8 cellular contexts compared by ENCODE assay signal in the genomic region with DNA sequence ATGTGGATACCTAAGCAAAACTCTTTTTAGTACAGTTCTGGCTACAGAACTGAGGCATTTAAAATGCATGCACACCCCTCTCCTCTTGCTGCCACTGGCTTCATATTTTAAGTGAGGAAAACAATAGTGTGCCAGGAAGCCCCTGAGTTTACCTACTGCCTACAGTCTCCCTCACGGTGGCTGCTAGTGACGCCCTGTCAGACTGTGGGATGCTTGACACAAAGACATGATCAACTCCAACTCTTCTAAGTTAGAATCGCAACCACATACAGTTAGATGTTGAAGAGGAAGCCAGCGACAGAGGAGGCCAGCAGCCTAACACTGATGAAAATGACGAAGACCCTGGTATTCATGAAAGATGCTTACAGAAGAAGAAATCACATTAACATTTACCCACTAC. TPM values are rescaled to one million over a fixed set of nuclear protein-coding genes. Genes with fewer than 3 reads are reported as not detected.
A peak's percentile ranks its signal among the peaks of the same experiment; 100 is the strongest.
DNase-seq lines count a peak whose midpoint lies in the region; ATAC-seq and TF ChIP-seq lines count a peak whose summit lies in the region.

No MANE protein-coding gene starts in this region.

- peaks cover 7% of the 10 kb centered on the region for H3K36me3 Mint-ChIP-seq in activated T-cell treated with anti-CD3 and anti-CD28 coated beads, Interleukin-2, amount 50 U/mL, for 4 hours (ENCODE audit: insufficient read depth)
- no peaks in the 10 kb centered on the region for H3K36me3 Mint-ChIP-seq in activated naive CD8-positive, alpha-beta T cell

- TF ChIP-seq CTCF in kidney epithelial cell (IDR thresholded peaks at IDR 0.05; ENCODE audit: insufficient read depth, low read length, poor library complexity, severe bottlenecking) (no peak), tibial artery (IDR thresholded peaks at IDR 0.05) (no peak)

- peaks cover 0 to 38% (median 26%) of the 10 kb centered on the region in 4 donors for H3K4me1 ChIP-seq in tibial artery

- DNase-seq in activated T-cell treated with anti-CD3 and anti-CD28 coated beads, Interleukin-2, amount 50 U/mL, for 4 hours, result no peak
- DNase-seq in activated T-cell treated with anti-CD3 and anti-CD28 coated beads, Interleukin-2, amount 50 U/mL, for 1 hour, result no peak
- DNase-seq in kidney epithelial cell (ENCODE audit: low read depth) (no peak), tibial artery (no peak), inferior parietal cortex (ENCODE audit: extremely low spot score) (no peak), KG1 (lab: John Stamatoyannopoulos, UW) (no peak), kidney glomerular epithelial cell (lab: John Stamatoyannopoulos, UW) (no peak)

- H3K4me3 ChIP-seq in kidney epithelial cell (ENCODE audit: low read depth, low read length) (peak overlapping the region; percentile 97), tibial artery (peak overlapping the region; percentile 83 to 98)

- H3K27me3 Mint-ChIP-seq in activated T-cell treated with anti-CD3 and anti-CD28 coated beads, Interleukin-2, amount 50 U/mL, for 4 hours (ENCODE audit: low read depth), result no peaks in the 10 kb centered on the region
- H3K27me3 Mint-ChIP-seq in activated naive CD8-positive, alpha-beta T cell, result no peaks in the 10 kb centered on the region

- H3K27me3 ChIP-seq in kidney epithelial cell (ENCODE audit: control insufficient read depth, insufficient read depth, low read length), result no peaks in the 10 kb centered on the region
- no peaks in the 10 kb centered on the region for H3K27me3 ChIP-seq in tibial artery

- H3K36me3 ChIP-seq in kidney epithelial cell (ENCODE audit: control insufficient read depth, insufficient read depth, low read length) (peaks cover 1% of the 10 kb centered on the region), tibial artery (peaks cover 9 to 32% (median 15%) of the 10 kb centered on the region in 3 donors)

- H3K4me3 Mint-ChIP-seq in activated T-cell treated with anti-CD3 and anti-CD28 coated beads, Interleukin-2, amount 50 U/mL, for 4 hours, result peak overlapping the region; percentile 88
- peak overlapping the region; percentile 90 for H3K4me3 Mint-ChIP-seq in activated naive CD8-positive, alpha-beta T cell

- no peak overlapping the region for H3K27ac ChIP-seq in tibial artery

- H3K9me3 ChIP-seq in tibial artery, result no peaks in the 10 kb centered on the region

- ATAC-seq in activated T-cell treated with anti-CD3 and anti-CD28 coated beads, Interleukin-2, amount 50 U/mL, for 4 hours, result no peak

- peak overlapping the region; percentile 83 for H3K27ac Mint-ChIP-seq in activated naive CD8-positive, alpha-beta T cell

- no peaks in the 10 kb centered on the region for H3K9me3 Mint-ChIP-seq in activated T-cell treated with anti-CD3 and anti-CD28 coated beads, Interleukin-2, amount 50 U/mL, for 4 hours
- no peaks in the 10 kb centered on the region for H3K9me3 Mint-ChIP-seq in activated naive CD8-positive, alpha-beta T cell (ENCODE audit: low read depth)

- intact Hi-C loops in tibial artery (cut with DNase I; ENCODE audit: low total_unique reads), result no loop called here

- peaks cover 35% of the 10 kb centered on the region for H3K4me1 Mint-ChIP-seq in activated T-cell treated with anti-CD3 and anti-CD28 coated beads, Interleukin-2, amount 50 U/mL, for 4 hours (ENCODE audit: low read depth)
- peaks cover 38% of the 10 kb centered on the region for H3K4me1 Mint-ChIP-seq in activated naive CD8-positive, alpha-beta T cell (ENCODE audit: low read depth)

RNA-seq across cellular contexts. Expression of a gene that starts 1.3 kb away (rescaled TPM):
- 10 to 100 TPM; 76.6 to 84.0 (median 78.9) TPM for total RNA-seq in activated T-cell treated with anti-CD3 and anti-CD28 coated beads, Interleukin-2, amount 50 U/mL, for 4 hours
- total RNA-seq in kidney epithelial cell, result 64.5 and 74.9 TPM in 2 replicates

RNA-seq across cellular contexts. Expression of a gene that starts 41.9 kb away (rescaled TPM):
- 10 to 100 TPM; 20.7 to 25.2 (median 22.5) TPM for total RNA-seq in activated T-cell treated with anti-CD3 and anti-CD28 coated beads, Interleukin-2, amount 50 U/mL, for 4 hours
- 14.5 and 20.6 TPM in 2 replicates for total RNA-seq in kidney epithelial cell
